8 cellular contexts compared by ENCODE assay signal in genomic region chrX:71533850-71534515, GRCh38. TPM values are rescaled to one million over a fixed set of nuclear protein-coding genes. Genes with fewer than 3 reads are reported as not detected.
A peak's percentile ranks its signal among the peaks of the same experiment; 100 is the strongest.
DNase-seq lines count a peak whose midpoint lies in the region; ATAC-seq and TF ChIP-seq lines count a peak whose summit lies in the region.

No MANE protein-coding gene starts in this region.

- peak; percentile 13 for ATAC-seq in central memory CD8-positive, alpha-beta T cell (replicated peaks; ENCODE audit: extremely low read depth, poor library complexity, severe bottlenecking)
- ATAC-seq in HG02840 (IDR thresholded peaks at IDR 0.05; ENCODE audit: low FRiP score, unreplicated experiment) = no peak

- peak; percentile 60 for DNase-seq in G401 (ENCODE audit: low spot score)
- DNase-seq in NB4 (ENCODE audit: low read depth) = peak; percentile 75
- DNase-seq in central memory CD8-positive, alpha-beta T cell (ENCODE audit: low spot score in 2 of 2) = peak in 1 of 2 donors; percentile 44
- DNase-seq in kidney epithelial cell (ENCODE audit: low read depth) = no peak
- DNase-seq in stimulated activated CD4-positive, alpha-beta T cell treated with anti-CD3 and anti-CD28 coated beads, Interleukin-1b, Interleukin-23, amount 100 ng/mL, for 48 hours = peak; percentile 49
- no peak for DNase-seq in COLO829 (ENCODE audit: low spot score)

- in situ Hi-C loops in G401 (cut with HindIII; ENCODE audit: low sequenced_read_pairs) = no loop called here

- H3K4me1 Mint-ChIP-seq in central memory CD8-positive, alpha-beta T cell = peaks cover 18% of the 10 kb centered on the region

- H3K4me3 ChIP-seq in NB4 (ENCODE audit: low read depth, low read length) (peak overlapping the region; percentile 99), kidney epithelial cell (ENCODE audit: low read depth, low read length) (peak overlapping the region; percentile 56)

- no peaks in the 10 kb centered on the region for H3K9me3 Mint-ChIP-seq in central memory CD8-positive, alpha-beta T cell

- peak overlapping the region; percentile 99 for H3K27ac Mint-ChIP-seq in central memory CD8-positive, alpha-beta T cell (ENCODE audit: low read depth)

- H3K36me3 ChIP-seq in kidney epithelial cell (ENCODE audit: control insufficient read depth, insufficient read depth, low read length) = no peaks in the 10 kb centered on the region

- no peaks in the 10 kb centered on the region for H3K27me3 ChIP-seq in kidney epithelial cell (ENCODE audit: control insufficient read depth, insufficient read depth, low read length)

- no peak for TF ChIP-seq CTCF in NB4 (IDR thresholded peaks at IDR 0.05; ENCODE audit: low read depth, low read length)
- no peak for TF ChIP-seq CTCF in VCaP (conservative IDR thresholded peaks at IDR 0.05)
- no peak for TF ChIP-seq CTCF in kidney epithelial cell (IDR thresholded peaks at IDR 0.05; ENCODE audit: insufficient read depth, low read length, poor library complexity, severe bottlenecking)

- TF ChIP-seq POLR2A in NB4 (IDR thresholded peaks at IDR 0.05; ENCODE audit: extremely low read depth, insufficient read length) = no peak

- peak overlapping the region; percentile 86 for H3K27ac ChIP-seq in VCaP

- H3K4me3 Mint-ChIP-seq in central memory CD8-positive, alpha-beta T cell = peak overlapping the region; percentile 100

- no peaks in the 10 kb centered on the region for H3K27me3 Mint-ChIP-seq in central memory CD8-positive, alpha-beta T cell

- H3K36me3 Mint-ChIP-seq in central memory CD8-positive, alpha-beta T cell (ENCODE audit: insufficient read depth) = peaks cover 39% of the 10 kb centered on the region

RNA-seq across cellular contexts. Expression of gene OGT, which starts 1.1 kb away (rescaled TPM):
- 38.2 and 52.8 TPM in 2 replicates for total RNA-seq in G401 (2014; rRNA removed; shearing (Covaris generic))
- total RNA-seq in kidney epithelial cell = 71.7 and 82.2 TPM in 2 replicates

RNA-seq across cellular contexts. Expression of gene GCNA, which starts 44.3 kb away (rescaled TPM):
- total RNA-seq in G401 (2014; rRNA removed; shearing (Covaris generic)) = 1.0 and 3.2 TPM in 2 replicates
- 3.1 and 4.1 TPM in 2 replicates for total RNA-seq in kidney epithelial cell

Comparison
In these comparisons a context has a peak if more than half of its experiments do, and no peak if none do; other contexts are left out.
1. DNase-seq: peak in G401 (single experiment), NB4 (single experiment) and stimulated activated CD4-positive, alpha-beta T cell treated with anti-CD3 and anti-CD28 coated beads, Interleukin-1b, Interleukin-23, amount 100 ng/mL, for 48 hours (single experiment); none in kidney epithelial cell (single experiment) and COLO829 (single experiment).